In genomic region chr5:69374911-69375446, GRCh38 we compare ENCODE assay signal across 1 cellular context.
TF ChIP-seq lines count a peak whose summit lies in the region.

No MANE protein-coding gene starts in this region.

TF ChIP-seq in GM12878, 131 proteins besides CTCF, POLR2A, EP300 and RAD21 (continues in another document):
- TF ChIP-seq RFX5 (IDR thresholded peaks at IDR 0.05; ENCODE audit: low read depth, low read length): no peak
- TF ChIP-seq NFXL1 (IDR thresholded peaks at IDR 0.05; ENCODE audit: borderline replicate concordance): no peak
- TF ChIP-seq EGR1 (IDR thresholded peaks at IDR 0.05; ENCODE audit: borderline replicate concordance in 1 of 2, low read depth in 2 of 2, low read length in 2 of 2): no peak
- no peak for TF ChIP-seq ZBTB4 (CRISPR knock-in tag; IDR thresholded peaks at IDR 0.05)
- TF ChIP-seq, protein P1, sequence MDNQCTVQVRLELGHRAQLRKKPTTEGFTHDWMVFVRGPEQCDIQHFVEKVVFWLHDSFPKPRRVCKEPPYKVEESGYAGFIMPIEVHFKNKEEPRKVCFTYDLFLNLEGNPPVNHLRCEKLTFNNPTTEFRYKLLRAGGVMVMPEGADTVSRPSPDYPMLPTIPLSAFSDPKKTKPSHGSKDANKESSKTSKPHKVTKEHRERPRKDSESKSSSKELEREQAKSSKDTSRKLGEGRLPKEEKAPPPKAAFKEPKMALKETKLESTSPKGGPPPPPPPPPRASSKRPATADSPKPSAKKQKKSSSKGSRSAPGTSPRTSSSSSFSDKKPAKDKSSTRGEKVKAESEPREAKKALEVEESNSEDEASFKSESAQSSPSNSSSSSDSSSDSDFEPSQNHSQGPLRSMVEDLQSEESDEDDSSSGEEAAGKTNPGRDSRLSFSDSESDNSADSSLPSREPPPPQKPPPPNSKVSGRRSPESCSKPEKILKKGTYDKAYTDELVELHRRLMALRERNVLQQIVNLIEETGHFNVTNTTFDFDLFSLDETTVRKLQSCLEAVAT (IDR thresholded peaks at IDR 0.05): peak; percentile 80
- TF ChIP-seq, protein P2, sequence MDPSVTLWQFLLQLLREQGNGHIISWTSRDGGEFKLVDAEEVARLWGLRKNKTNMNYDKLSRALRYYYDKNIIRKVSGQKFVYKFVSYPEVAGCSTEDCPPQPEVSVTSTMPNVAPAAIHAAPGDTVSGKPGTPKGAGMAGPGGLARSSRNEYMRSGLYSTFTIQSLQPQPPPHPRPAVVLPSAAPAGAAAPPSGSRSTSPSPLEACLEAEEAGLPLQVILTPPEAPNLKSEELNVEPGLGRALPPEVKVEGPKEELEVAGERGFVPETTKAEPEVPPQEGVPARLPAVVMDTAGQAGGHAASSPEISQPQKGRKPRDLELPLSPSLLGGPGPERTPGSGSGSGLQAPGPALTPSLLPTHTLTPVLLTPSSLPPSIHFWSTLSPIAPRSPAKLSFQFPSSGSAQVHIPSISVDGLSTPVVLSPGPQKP (IDR thresholded peaks at IDR 0.05; ENCODE audit: low read depth, low read length): no peak
- no peak for TF ChIP-seq CBX5 (IDR thresholded peaks at IDR 0.05; ENCODE audit: low read depth)
- TF ChIP-seq BCL11A (IDR thresholded peaks at IDR 0.05; ENCODE audit: low read depth, low read length): peak; percentile 57
- TF ChIP-seq RELA (IDR thresholded peaks at IDR 0.05; ENCODE audit: borderline replicate concordance, partially characterized antibody): no peak
- no peak for TF ChIP-seq NR2F1 (conservative IDR thresholded peaks at IDR 0.05)
- TF ChIP-seq, protein P3, sequence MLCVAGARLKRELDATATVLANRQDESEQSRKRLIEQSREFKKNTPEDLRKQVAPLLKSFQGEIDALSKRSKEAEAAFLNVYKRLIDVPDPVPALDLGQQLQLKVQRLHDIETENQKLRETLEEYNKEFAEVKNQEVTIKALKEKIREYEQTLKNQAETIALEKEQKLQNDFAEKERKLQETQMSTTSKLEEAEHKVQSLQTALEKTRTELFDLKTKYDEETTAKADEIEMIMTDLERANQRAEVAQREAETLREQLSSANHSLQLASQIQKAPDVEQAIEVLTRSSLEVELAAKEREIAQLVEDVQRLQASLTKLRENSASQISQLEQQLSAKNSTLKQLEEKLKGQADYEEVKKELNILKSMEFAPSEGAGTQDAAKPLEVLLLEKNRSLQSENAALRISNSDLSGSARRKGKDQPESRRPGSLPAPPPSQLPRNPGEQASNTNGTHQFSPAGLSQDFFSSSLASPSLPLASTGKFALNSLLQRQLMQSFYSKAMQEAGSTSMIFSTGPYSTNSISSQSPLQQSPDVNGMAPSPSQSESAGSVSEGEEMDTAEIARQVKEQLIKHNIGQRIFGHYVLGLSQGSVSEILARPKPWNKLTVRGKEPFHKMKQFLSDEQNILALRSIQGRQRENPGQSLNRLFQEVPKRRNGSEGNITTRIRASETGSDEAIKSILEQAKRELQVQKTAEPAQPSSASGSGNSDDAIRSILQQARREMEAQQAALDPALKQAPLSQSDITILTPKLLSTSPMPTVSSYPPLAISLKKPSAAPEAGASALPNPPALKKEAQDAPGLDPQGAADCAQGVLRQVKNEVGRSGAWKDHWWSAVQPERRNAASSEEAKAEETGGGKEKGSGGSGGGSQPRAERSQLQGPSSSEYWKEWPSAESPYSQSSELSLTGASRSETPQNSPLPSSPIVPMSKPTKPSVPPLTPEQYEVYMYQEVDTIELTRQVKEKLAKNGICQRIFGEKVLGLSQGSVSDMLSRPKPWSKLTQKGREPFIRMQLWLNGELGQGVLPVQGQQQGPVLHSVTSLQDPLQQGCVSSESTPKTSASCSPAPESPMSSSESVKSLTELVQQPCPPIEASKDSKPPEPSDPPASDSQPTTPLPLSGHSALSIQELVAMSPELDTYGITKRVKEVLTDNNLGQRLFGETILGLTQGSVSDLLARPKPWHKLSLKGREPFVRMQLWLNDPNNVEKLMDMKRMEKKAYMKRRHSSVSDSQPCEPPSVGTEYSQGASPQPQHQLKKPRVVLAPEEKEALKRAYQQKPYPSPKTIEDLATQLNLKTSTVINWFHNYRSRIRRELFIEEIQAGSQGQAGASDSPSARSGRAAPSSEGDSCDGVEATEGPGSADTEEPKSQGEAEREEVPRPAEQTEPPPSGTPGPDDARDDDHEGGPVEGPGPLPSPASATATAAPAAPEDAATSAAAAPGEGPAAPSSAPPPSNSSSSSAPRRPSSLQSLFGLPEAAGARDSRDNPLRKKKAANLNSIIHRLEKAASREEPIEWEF (IDR thresholded peaks at IDR 0.05; ENCODE audit: insufficient replicate concordance, low read depth, low read length): no peak
- TF ChIP-seq, protein P4, sequence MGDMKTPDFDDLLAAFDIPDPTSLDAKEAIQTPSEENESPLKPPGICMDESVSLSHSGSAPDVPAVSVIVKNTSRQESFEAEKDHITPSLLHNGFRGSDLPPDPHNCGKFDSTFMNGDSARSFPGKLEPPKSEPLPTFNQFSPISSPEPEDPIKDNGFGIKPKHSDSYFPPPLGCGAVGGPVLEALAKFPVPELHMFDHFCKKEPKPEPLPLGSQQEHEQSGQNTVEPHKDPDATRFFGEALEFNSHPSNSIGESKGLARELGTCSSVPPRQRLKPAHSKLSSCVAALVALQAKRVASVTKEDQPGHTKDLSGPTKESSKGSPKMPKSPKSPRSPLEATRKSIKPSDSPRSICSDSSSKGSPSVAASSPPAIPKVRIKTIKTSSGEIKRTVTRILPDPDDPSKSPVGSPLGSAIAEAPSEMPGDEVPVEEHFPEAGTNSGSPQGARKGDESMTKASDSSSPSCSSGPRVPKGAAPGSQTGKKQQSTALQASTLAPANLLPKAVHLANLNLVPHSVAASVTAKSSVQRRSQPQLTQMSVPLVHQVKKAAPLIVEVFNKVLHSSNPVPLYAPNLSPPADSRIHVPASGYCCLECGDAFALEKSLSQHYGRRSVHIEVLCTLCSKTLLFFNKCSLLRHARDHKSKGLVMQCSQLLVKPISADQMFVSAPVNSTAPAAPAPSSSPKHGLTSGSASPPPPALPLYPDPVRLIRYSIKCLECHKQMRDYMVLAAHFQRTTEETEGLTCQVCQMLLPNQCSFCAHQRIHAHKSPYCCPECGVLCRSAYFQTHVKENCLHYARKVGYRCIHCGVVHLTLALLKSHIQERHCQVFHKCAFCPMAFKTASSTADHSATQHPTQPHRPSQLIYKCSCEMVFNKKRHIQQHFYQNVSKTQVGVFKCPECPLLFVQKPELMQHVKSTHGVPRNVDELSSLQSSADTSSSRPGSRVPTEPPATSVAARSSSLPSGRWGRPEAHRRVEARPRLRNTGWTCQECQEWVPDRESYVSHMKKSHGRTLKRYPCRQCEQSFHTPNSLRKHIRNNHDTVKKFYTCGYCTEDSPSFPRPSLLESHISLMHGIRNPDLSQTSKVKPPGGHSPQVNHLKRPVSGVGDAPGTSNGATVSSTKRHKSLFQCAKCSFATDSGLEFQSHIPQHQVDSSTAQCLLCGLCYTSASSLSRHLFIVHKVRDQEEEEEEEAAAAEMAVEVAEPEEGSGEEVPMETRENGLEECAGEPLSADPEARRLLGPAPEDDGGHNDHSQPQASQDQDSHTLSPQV (IDR thresholded peaks at IDR 0.05): 0 out of 2 replicates have a peak, but pooled peaks have one; percentile 18
- TF ChIP-seq, protein P5, sequence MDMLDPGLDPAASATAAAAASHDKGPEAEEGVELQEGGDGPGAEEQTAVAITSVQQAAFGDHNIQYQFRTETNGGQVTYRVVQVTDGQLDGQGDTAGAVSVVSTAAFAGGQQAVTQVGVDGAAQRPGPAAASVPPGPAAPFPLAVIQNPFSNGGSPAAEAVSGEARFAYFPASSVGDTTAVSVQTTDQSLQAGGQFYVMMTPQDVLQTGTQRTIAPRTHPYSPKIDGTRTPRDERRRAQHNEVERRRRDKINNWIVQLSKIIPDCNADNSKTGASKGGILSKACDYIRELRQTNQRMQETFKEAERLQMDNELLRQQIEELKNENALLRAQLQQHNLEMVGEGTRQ (IDR thresholded peaks at IDR 0.05; ENCODE audit: borderline replicate concordance, low read depth, low read length): no peak
- peak; percentile 80 for TF ChIP-seq ATF2 (IDR thresholded peaks at IDR 0.05; ENCODE audit: low read length)
- peak; percentile 80; the same call in 1 of the 2 replicates for TF ChIP-seq DPF2 (IDR thresholded peaks at IDR 0.05)
- TF ChIP-seq CBX3 (IDR thresholded peaks at IDR 0.05; ENCODE audit: borderline replicate concordance, low read depth): no peak
- TF ChIP-seq, protein P6, sequence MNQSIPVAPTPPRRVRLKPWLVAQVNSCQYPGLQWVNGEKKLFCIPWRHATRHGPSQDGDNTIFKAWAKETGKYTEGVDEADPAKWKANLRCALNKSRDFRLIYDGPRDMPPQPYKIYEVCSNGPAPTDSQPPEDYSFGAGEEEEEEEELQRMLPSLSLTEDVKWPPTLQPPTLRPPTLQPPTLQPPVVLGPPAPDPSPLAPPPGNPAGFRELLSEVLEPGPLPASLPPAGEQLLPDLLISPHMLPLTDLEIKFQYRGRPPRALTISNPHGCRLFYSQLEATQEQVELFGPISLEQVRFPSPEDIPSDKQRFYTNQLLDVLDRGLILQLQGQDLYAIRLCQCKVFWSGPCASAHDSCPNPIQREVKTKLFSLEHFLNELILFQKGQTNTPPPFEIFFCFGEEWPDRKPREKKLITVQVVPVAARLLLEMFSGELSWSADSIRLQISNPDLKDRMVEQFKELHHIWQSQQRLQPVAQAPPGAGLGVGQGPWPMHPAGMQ (IDR thresholded peaks at IDR 0.05; ENCODE audit: borderline replicate concordance): no peak
- TF ChIP-seq SUZ12 (IDR thresholded peaks at IDR 0.05; ENCODE audit: unreplicated experiment): no peak
- TF ChIP-seq PAX5 (IDR thresholded peaks at IDR 0.05; ENCODE audit: borderline replicate concordance, low read depth, low read length): no peak
- peak; percentile 72 for TF ChIP-seq RELB (IDR thresholded peaks at IDR 0.05; ENCODE audit: low read depth)
- no peak for TF ChIP-seq GATAD2B (conservative IDR thresholded peaks at IDR 0.05; ENCODE audit: low read depth)
- TF ChIP-seq TCF7 (IDR thresholded peaks at IDR 0.05; ENCODE audit: borderline replicate concordance): 0 out of 2 replicates have a peak, but pooled peaks have one; percentile 14
- TF ChIP-seq ZNF622 (IDR thresholded peaks at IDR 0.05): no peak
- no peak for TF ChIP-seq FOS (IDR thresholded peaks at IDR 0.05; ENCODE audit: borderline replicate concordance, extremely low read depth, insufficient read length)
- no peak for TF ChIP-seq ESRRA (IDR thresholded peaks at IDR 0.05; ENCODE audit: low read length)
- no peak for TF ChIP-seq MTA3 (IDR thresholded peaks at IDR 0.05; ENCODE audit: borderline replicate concordance, low read length)
- no peak for TF ChIP-seq MAX (IDR thresholded peaks at IDR 0.05; ENCODE audit: low read depth, low read length)
- TF ChIP-seq E2F4 (IDR thresholded peaks at IDR 0.05; ENCODE audit: low read depth, low read length): no peak
- no peak for TF ChIP-seq NFYA (IDR thresholded peaks at IDR 0.05; ENCODE audit: borderline replicate concordance, low read depth, low read length)
- TF ChIP-seq POLR2AphosphoS2 (IDR thresholded peaks at IDR 0.05; ENCODE audit: low read depth, low read length): no peak
- peak; percentile 28; the same call in 1 of the 2 replicates for TF ChIP-seq ASH2L (IDR thresholded peaks at IDR 0.05; ENCODE audit: borderline replicate concordance, low read depth)
- no peak for TF ChIP-seq TARDBP (IDR thresholded peaks at IDR 0.05; ENCODE audit: borderline replicate concordance)
- no peak for TF ChIP-seq HCFC1 (IDR thresholded peaks at IDR 0.05; ENCODE audit: low read length)
